ENCODE assay signal across 11 cellular contexts in genomic region chr5:131386779-131387178, GRCh38.
A peak's percentile ranks its signal among the peaks of the same experiment; 100 is the strongest.
DNase-seq lines count a peak whose midpoint lies in the region; ATAC-seq and TF ChIP-seq lines count a peak whose summit lies in the region.
"Had no signal": no experiment of that assay in that cellular context is flagged by ENCODE, and none has a peak within 500 bp of the region (broad histone marks: within the 10 kb centered on the region; RNA-seq: fewer than 3 reads in every experiment).

No MANE protein-coding gene starts in this region.

- H3K4me1 Mint-ChIP-seq in effector memory CD8-positive, alpha-beta T cell (ENCODE audit: low read depth in 2 of 2) = peaks cover 30 to 66% of the 10 kb centered on the region in 2 donors
- peaks cover 32% of the 10 kb centered on the region for H3K4me1 Mint-ChIP-seq in osteocyte (ENCODE audit: unreplicated experiment)

- peaks cover 91% of the 10 kb centered on the region for H3K36me3 Mint-ChIP-seq in effector memory CD8-positive, alpha-beta T cell (ENCODE audit: insufficient read depth)
- H3K36me3 Mint-ChIP-seq in osteocyte (ENCODE audit: unreplicated experiment) = peaks cover 11% of the 10 kb centered on the region

- H3K9me3 Mint-ChIP-seq in effector memory CD8-positive, alpha-beta T cell = no peaks in the 10 kb centered on the region
- H3K9me3 Mint-ChIP-seq in osteocyte (ENCODE audit: unreplicated experiment) = no peaks in the 10 kb centered on the region

- no peak overlapping the region for H3K4me3 Mint-ChIP-seq in effector memory CD8-positive, alpha-beta T cell
- H3K4me3 Mint-ChIP-seq in osteocyte (ENCODE audit: unreplicated experiment) = no peak overlapping the region
- H3K4me3 Mint-ChIP-seq: activated T-cell treated with anti-CD3 and anti-CD28 coated beads, Interleukin-2, amount 50 U/mL, for 4 hours had no signal

- no peak for TF ChIP-seq CTCF in osteocyte (IDR thresholded peaks at IDR 0.05)

- H3K27me3 Mint-ChIP-seq in effector memory CD8-positive, alpha-beta T cell = no peaks in the 10 kb centered on the region
- no peaks in the 10 kb centered on the region for H3K27me3 Mint-ChIP-seq in osteocyte (ENCODE audit: unreplicated experiment)

- no peak for ATAC-seq in effector memory CD8-positive, alpha-beta T cell (replicated peaks)
- ATAC-seq: activated T-cell treated with anti-CD3 and anti-CD28 coated beads, Interleukin-2, amount 50 U/mL, for 4 hours had no signal

- peak; percentile 32 for DNase-seq in NCI-H2107 treated with DMSO at 0.1 percent for 48 hours (lab: John Stamatoyannopoulos, UW; ENCODE audit: unreplicated experiment)
- no peak for DNase-seq in NCI-H2107 (lab: John Stamatoyannopoulos, UW)
- peak; percentile 13 for DNase-seq in NCI-H2196 treated with DMSO at 0.1 percent for 48 hours (lab: John Stamatoyannopoulos, UW; ENCODE audit: unreplicated experiment)
- DNase-seq in effector memory CD8-positive, alpha-beta T cell = no peak
- no peak for DNase-seq in osteocyte (ENCODE audit: extremely low spot score, unreplicated experiment)
- no peak for DNase-seq in effector CD8-positive, alpha-beta T cell (lab: John Stamatoyannopoulos, UW)
- DNase-seq in NCI-H446 treated with DMSO at 0.1 percent for 48 hours (lab: John Stamatoyannopoulos, UW) = no peak
- no peak for DNase-seq in NCI-H524 treated with DMSO at 0.1 percent for 48 hours (lab: John Stamatoyannopoulos, UW)
- DNase-seq: activated T-cell treated with anti-CD3 and anti-CD28 coated beads, Interleukin-2, amount 50 U/mL, for 4 hours; occipital lobe; stimulated activated CD8-positive, alpha-beta memory T cell treated with anti-CD3 and anti-CD28 coated beads, Interleukin-4, amount 100 ng/mL, for 48 hours had no signal

- peak overlapping the region; percentile 89 to 97 for H3K27ac Mint-ChIP-seq in effector memory CD8-positive, alpha-beta T cell
- peak overlapping the region; percentile 79 for H3K27ac Mint-ChIP-seq in osteocyte (ENCODE audit: unreplicated experiment)

Comparison
In these comparisons a context has a peak if more than half of its experiments do, and no peak if none do; other contexts are left out.
1. DNase-seq: peak in NCI-H2107 treated with DMSO at 0.1 percent for 48 hours (single experiment) and NCI-H2196 treated with DMSO at 0.1 percent for 48 hours (single experiment); none in NCI-H2107 (single experiment), effector memory CD8-positive, alpha-beta T cell (0 of 3), osteocyte (single experiment), effector CD8-positive, alpha-beta T cell (single experiment), NCI-H446 treated with DMSO at 0.1 percent for 48 hours (single experiment) and NCI-H524 treated with DMSO at 0.1 percent for 48 hours (single experiment).